In the genomic region with DNA sequence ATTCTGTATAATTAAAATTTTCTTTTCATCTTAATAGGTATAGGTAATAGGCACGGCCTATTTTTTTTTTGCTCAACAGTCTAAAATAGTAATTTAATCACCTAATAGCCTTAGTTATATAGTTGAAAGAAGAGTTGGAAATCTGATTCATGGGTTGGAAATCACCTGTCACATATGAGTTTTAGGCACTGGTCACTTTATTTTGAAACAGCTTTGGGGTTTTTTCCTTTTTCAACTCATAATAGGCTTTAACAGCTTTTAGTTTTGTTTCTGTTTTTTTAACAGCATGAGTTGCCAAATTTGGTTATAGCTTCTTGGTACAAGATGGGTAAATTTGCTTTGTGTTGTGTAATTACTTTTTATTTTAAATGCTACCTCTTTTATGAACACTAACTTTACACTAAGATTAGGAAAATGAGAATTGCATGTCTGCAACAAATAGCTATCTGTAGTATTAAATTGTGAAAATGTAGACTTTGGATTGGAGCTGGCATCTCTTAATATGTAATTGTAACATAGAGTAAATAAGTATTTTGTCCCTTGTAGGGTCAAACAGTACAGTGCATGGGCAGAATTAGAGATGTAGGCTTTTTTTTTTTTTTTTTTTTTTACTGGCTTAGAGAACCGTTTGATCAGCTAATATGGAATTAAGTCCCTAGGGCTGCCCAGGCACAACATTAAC, we compare ENCODE assay signal across 18 cellular contexts.
"Had no signal": no experiment of that assay in that cellular context is flagged by ENCODE, and none has a peak within 500 bp of the region (broad histone marks: within the 10 kb centered on the region; RNA-seq: fewer than 3 reads in every experiment).

No MANE protein-coding gene starts in this region.

- H3K4me3 ChIP-seq: right atrium auricular region had no signal

- H3K36me3 ChIP-seq: right atrium auricular region had no signal

- H3K27ac ChIP-seq: foreskin keratinocyte, right atrium auricular region had no signal

- H3K9me3 ChIP-seq: right atrium auricular region had no signal

- H3K27me3 ChIP-seq: foreskin keratinocyte, right atrium auricular region had no signal

- FAIRE-seq: endothelial cell of umbilical vein, small intestine had no signal

- DNase-seq: activated CD4-positive, alpha-beta T cell treated with anti-CD3 and anti-CD28 coated beads, Interleukin-2, amount 10 ng/mL, durations not matched to agents 7 days and 5 days; activated naive CD4-positive, alpha-beta T cell; activated naive CD8-positive, alpha-beta T cell treated with anti-CD3 and anti-CD28 coated beads, Interleukin-2, amount 50 U/mL, for 24 hours; aorta; cerebellar nuclear complex; effector CD8-positive, alpha-beta T cell; foreskin keratinocyte; glutamatergic neuron; kidney glomerular epithelial cell; mesendoderm; occipital lobe; small intestine; stimulated activated CD4-positive, alpha-beta T cell treated with anti-CD3 and anti-CD28 coated beads, Interleukin-4, amount 100 ng/mL, for 4 hours; stimulated activated CD8-positive, alpha-beta memory T cell treated with anti-CD3 and anti-CD28 coated beads, Interleukin-4, amount 100 ng/mL, for 48 hours; stimulated activated naive CD8-positive, alpha-beta T cell treated with anti-CD3 and anti-CD28 coated beads, Interleukin-15, Interleukin-2, amounts not matched to agents 100 U/mL and 50 U/mL, for 24 hours; trophoblast cell had no signal

- ATAC-seq: activated naive CD8-positive, alpha-beta T cell treated with anti-CD3 and anti-CD28 coated beads, Interleukin-2, amount 50 U/mL, for 24 hours; foreskin keratinocyte; stimulated activated naive CD8-positive, alpha-beta T cell treated with anti-CD3 and anti-CD28 coated beads, Interleukin-15, Interleukin-2, amounts not matched to agents 100 U/mL and 50 U/mL, for 24 hours had no signal
